ENCODE assay signal across 24 cellular contexts in the genomic region with DNA sequence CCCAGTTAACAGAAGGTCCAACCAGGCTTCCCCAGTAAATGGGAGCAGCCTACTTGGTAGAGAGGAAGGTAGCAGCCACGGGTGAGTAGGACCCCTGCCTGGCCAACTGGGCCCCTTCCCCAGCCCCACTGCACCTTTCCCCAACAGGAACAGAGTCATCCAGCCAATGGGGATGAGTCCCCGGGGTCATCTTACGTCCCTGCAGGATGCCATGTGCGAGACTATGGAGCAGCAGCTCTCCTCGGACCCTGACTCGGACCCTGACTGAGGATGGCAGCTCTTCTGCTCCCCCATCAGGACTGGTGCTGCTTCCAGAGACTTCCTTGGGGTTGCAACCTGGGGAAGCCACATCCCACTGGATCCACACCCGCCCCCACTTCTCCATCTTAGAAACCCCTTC. TPM values are rescaled to one million over a fixed set of nuclear protein-coding genes. Genes with fewer than 3 reads are reported as not detected.
"Had no signal": no experiment of that assay in that cellular context is flagged by ENCODE, and none has a peak within 500 bp of the region (broad histone marks: within the 10 kb centered on the region; RNA-seq: fewer than 3 reads in every experiment).

No MANE protein-coding gene starts in this region.

- H3K27ac ChIP-seq: coronary artery, gastrocnemius medialis, heart left ventricle, neural progenitor cell, right lobe of liver, tibial nerve, vagina had no signal

- DNase-seq: activated CD4-positive, alpha-beta T cell treated with anti-CD3 and anti-CD28 coated beads for 48 hours; activated CD4-positive, CD25-positive, alpha-beta regulatory T cell; activated CD8-positive, alpha-beta T cell treated with anti-CD3 and anti-CD28 coated beads, Interleukin-2, amount 10 ng/mL, durations not matched to agents 7 days and 5 days; activated naive CD4-positive, alpha-beta T cell; anterior cingulate cortex; central memory CD4-positive, alpha-beta T cell; gastrocnemius medialis; heart left ventricle; kidney glomerular epithelial cell; left ventricle myocardium superior; stimulated activated CD4-positive, alpha-beta T cell treated with anti-CD3 and anti-CD28 coated beads, Interleukin-4, amount 100 ng/mL, for 24 hours; stimulated activated naive CD4-positive, alpha-beta T cell; T1000 had no signal

- H3K4me3 ChIP-seq: coronary artery, gastrocnemius medialis, heart left ventricle, neural progenitor cell, right lobe of liver, tibial nerve, vagina had no signal

- H3K36me3 ChIP-seq: neural progenitor cell had no signal

- H3K27ac Mint-ChIP-seq: activated CD8-positive, alpha-beta T cell treated with anti-CD3 and anti-CD28 coated beads, Interleukin-2, amount 10 ng/mL, durations not matched to agents 7 days and 5 days; neural progenitor cell had no signal

- ATAC-seq: activated CD8-positive, alpha-beta T cell treated with anti-CD3 and anti-CD28 coated beads, Interleukin-2, amount 10 ng/mL, durations not matched to agents 7 days and 5 days; gastrocnemius medialis; heart left ventricle; left ventricle myocardium superior; right lobe of liver had no signal

- H3K27me3 ChIP-seq: gastrocnemius medialis, heart left ventricle, neural progenitor cell, right lobe of liver, tibial nerve, vagina had no signal

- H3K4me3 Mint-ChIP-seq: activated CD8-positive, alpha-beta T cell treated with anti-CD3 and anti-CD28 coated beads, Interleukin-2, amount 10 ng/mL, durations not matched to agents 7 days and 5 days; neural progenitor cell had no signal

- H3K9me3 ChIP-seq: gastrocnemius medialis, heart left ventricle, right lobe of liver, tibial nerve, vagina had no signal

- H3K9me3 Mint-ChIP-seq: brain, neural progenitor cell had no signal

RNA-seq across cellular contexts. Expression of a gene that starts 21.2 kb away (rescaled TPM):
- total RNA-seq: activated CD8-positive, alpha-beta T cell treated with anti-CD3 and anti-CD28 coated beads, Interleukin-2, amount 10 ng/mL, durations not matched to agents 7 days and 5 days; esophagus mucosa; gastrocnemius medialis; heart left ventricle; left ventricle myocardium superior; osteocyte; pulmonary artery endothelial cell; right lobe of liver; subcutaneous adipose tissue; T-helper 1 cell treated with Interleukin-12 subunit alpha and Interleukin-12 subunit beta and Interleukin-4 antibody, amounts not matched to agents 30 ng/mL and 1 ng/mL, for 36 hours; tibial nerve; vagina had no signal
- polyA plus RNA-seq: heart left ventricle had no signal
